8 cellular contexts compared by ENCODE assay signal in genomic region chr15:69413822-69414701, GRCh38. TPM values are rescaled to one million over a fixed set of nuclear protein-coding genes. Genes with fewer than 3 reads are reported as not detected.
DNase-seq lines count a peak whose midpoint lies in the region; ATAC-seq and TF ChIP-seq lines count a peak whose summit lies in the region.

Gene KIF23, plus strand, starts transcription at chr15:69414349. Its CDS starts 117 bp downstream, at chr15:69414466.

- H3K36me3 Mint-ChIP-seq in activated B cell treated with CpG ODN at 0.5 μM for 24 hours (ENCODE audit: low read depth): peaks cover 2% of the 10 kb centered on the region

- peak within 1 kb of the TSS; percentile 89 for H3K4me3 Mint-ChIP-seq in activated B cell treated with CpG ODN at 0.5 μM for 24 hours

- peak; percentile 97 for DNase-seq in AG08395 (ENCODE audit: low spot score)
- peak; percentile 88 for DNase-seq in NCI-H345 (lab: John Stamatoyannopoulos, UW)
- peak; percentile 87 for DNase-seq in activated B cell treated with CpG ODN at 0.5 μM for 24 hours
- DNase-seq in central memory CD4-positive, alpha-beta T cell: peak; percentile 89
- peak; percentile 85 for DNase-seq in inferior parietal cortex (ENCODE audit: extremely low spot score)
- peak; percentile 84 to 90 for DNase-seq in stimulated activated CD4-positive, alpha-beta T cell treated with anti-CD3 and anti-CD28 coated beads, Interleukin-12 subunit alpha, Interleukin-12 subunit beta, amount 100 ng/mL, for 24 hours (ENCODE audit: low read depth in 2 of 2)

- no peaks in the 10 kb centered on the region for H3K9me3 Mint-ChIP-seq in activated B cell treated with CpG ODN at 0.5 μM for 24 hours

- peak within 1 kb of the TSS; percentile 50 for H3K27ac Mint-ChIP-seq in activated B cell treated with CpG ODN at 0.5 μM for 24 hours

- ATAC-seq in GM18909 (IDR thresholded peaks at IDR 0.05; ENCODE audit: poor library complexity, unreplicated experiment) (peak; percentile 93), HG03175 (IDR thresholded peaks at IDR 0.05; ENCODE audit: unreplicated experiment) (peak; percentile 97), activated B cell treated with CpG ODN at 0.5 μM for 24 hours (ENCODE audit: low read depth) (peak; percentile 98)

- H3K4me1 Mint-ChIP-seq in activated B cell treated with CpG ODN at 0.5 μM for 24 hours: peaks cover 11% of the 10 kb centered on the region

- POLR2A ChIA-PET in activated B cell treated with CpG ODN at 0.5 μM for 24 hours (lab: Charles Lee): interaction anchor here (1.6 to 4.8 kb wide), 2 partner anchors 39 to 49 kb away, joined by 9 to 43 read pairs; partner anchors contain the start of gene RPLP1

- no peak for TF ChIP-seq CTCF in activated B cell treated with CpG ODN at 0.5 μM for 24 hours (IDR thresholded peaks at IDR 0.05)

- H3K27me3 Mint-ChIP-seq in activated B cell treated with CpG ODN at 0.5 μM for 24 hours: peaks cover 8% of the 10 kb centered on the region

- CTCF ChIA-PET in activated B cell treated with CpG ODN at 0.5 μM for 24 hours (lab: Charles Lee): no interaction called here

- intact Hi-C loops in activated B cell treated with CpG ODN at 0.5 μM for 24 hours (cut with micrococcal nuclease): loop anchor here (1.0 to 5.0 kb wide), 5 partner anchors 19 to 252 kb away; partner anchors contain the start of genes GLCE and RPLP1

RNA-seq across cellular contexts. Expression of gene KIF23, which starts in this region (rescaled TPM):
- total RNA-seq in activated B cell treated with CpG ODN at 0.5 μM for 24 hours: 1.0 and 1.5 TPM in 2 replicates

Comparison
In these comparisons a context has a peak if more than half of its experiments do, and no peak if none do; other contexts are left out.
1. Peak in every context shown above with its lines: DNase-seq and ATAC-seq.